ENCODE assay signal across 8 cellular contexts in the genomic region with DNA sequence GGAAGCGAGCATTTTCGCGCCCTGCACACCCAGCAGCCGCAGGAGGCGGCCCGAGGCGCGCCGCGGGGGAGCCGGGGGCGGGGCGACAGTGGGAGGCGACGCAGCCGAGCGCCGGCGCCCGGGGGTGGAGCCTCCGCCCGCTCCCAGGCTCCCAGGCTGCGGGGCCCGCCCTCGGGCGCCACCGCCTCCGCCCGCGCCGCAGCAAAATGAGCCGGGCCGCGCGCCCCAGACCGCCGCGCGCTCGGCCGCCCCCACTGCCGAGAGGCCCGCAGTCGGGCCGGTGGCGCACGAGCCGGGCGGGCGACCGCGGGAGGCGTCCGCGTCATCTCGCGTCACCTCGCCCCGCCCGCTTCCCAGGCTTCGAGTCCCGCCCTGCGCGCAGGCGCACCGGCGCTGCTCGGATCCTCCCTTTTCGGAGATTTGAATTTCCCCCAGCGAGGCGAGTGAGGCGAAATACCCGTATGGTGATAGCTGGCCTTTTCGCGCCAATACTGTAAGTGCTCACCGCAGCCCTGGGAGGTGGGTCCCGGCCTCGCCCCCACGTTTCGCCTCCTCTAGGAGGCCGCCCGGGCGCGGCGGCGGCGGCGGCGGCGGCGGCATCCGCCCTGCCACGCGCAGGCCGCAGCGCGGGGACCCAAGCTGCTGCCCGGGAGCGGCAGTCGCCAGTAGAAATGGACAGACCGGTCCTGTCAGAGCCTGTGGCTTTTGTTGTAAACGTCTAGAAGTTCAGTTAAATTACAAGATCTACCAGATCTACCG. TPM values are rescaled to one million over a fixed set of nuclear protein-coding genes. Genes with fewer than 3 reads are reported as not detected.
A peak's percentile ranks its signal among the peaks of the same experiment; 100 is the strongest.
DNase-seq lines count a peak whose midpoint lies in the region; ATAC-seq and TF ChIP-seq lines count a peak whose summit lies in the region.

A gene with protein sequence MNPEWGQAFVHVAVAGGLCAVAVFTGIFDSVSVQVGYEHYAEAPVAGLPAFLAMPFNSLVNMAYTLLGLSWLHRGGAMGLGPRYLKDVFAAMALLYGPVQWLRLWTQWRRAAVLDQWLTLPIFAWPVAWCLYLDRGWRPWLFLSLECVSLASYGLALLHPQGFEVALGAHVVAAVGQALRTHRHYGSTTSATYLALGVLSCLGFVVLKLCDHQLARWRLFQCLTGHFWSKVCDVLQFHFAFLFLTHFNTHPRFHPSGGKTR (plus strand): TSS at position 387 of the 759 bp plus-strand sequence. CDS start 9,309 bp downstream, outside the sequence.

- ATAC-seq in GM19395 (IDR thresholded peaks at IDR 0.05; ENCODE audit: unreplicated experiment) (peak; percentile 54), HG03521 (IDR thresholded peaks at IDR 0.05; ENCODE audit: unreplicated experiment) (peak; percentile 42), left lobe of liver (peak; percentile 63)

- H3K36me3 Mint-ChIP-seq in activated CD4-positive, alpha-beta T cell treated with anti-CD3 and anti-CD28 coated beads, Interleukin-2, amount 10 ng/mL, durations not matched to agents 24 days and 14 days (ENCODE audit: low read depth), result peaks cover 13% of the 10 kb centered on the region

- H3K27ac ChIP-seq in coronary artery, result peak within 1 kb of the TSS; percentile 99

- H3K4me3 ChIP-seq in coronary artery, result peak within 1 kb of the TSS; percentile 87

- H3K4me3 Mint-ChIP-seq in activated CD4-positive, alpha-beta T cell treated with anti-CD3 and anti-CD28 coated beads, Interleukin-2, amount 10 ng/mL, durations not matched to agents 24 days and 14 days, result peak within 1 kb of the TSS; percentile 98

- H3K9me3 Mint-ChIP-seq in activated CD4-positive, alpha-beta T cell treated with anti-CD3 and anti-CD28 coated beads, Interleukin-2, amount 10 ng/mL, durations not matched to agents 24 days and 14 days, result no peaks in the 10 kb centered on the region

- peak within 1 kb of the TSS; percentile 100 for H3K27ac Mint-ChIP-seq in activated CD4-positive, alpha-beta T cell treated with anti-CD3 and anti-CD28 coated beads, Interleukin-2, amount 10 ng/mL, durations not matched to agents 24 days and 14 days

- intact Hi-C loops in activated CD4-positive, alpha-beta T cell treated with anti-CD3 and anti-CD28 coated beads, Interleukin-2, amount 10 ng/mL, durations not matched to agents 24 days and 14 days (cut with micrococcal nuclease), result loop anchor here (1.0 to 5.0 kb wide), 4 partner anchors 9 to 397 kb away; a partner anchor contains a TSS

- TF ChIP-seq CTCF in coronary artery (IDR thresholded peaks at IDR 0.05), result no peak

- H3K4me1 Mint-ChIP-seq in activated CD4-positive, alpha-beta T cell treated with anti-CD3 and anti-CD28 coated beads, Interleukin-2, amount 10 ng/mL, durations not matched to agents 24 days and 14 days, result peaks cover 23% of the 10 kb centered on the region

- DNase-seq in C1 segment of cervical spinal cord (lab: John Stamatoyannopoulos, UW) (peak in 13 of 14 donors; percentile 44 to 90 (median 78)), NCI-H526 (lab: John Stamatoyannopoulos, UW) (peak; percentile 78 to 95), coronary artery (ENCODE audit: low spot score) (peak; percentile 93), left lobe of liver (ENCODE audit: low spot score) (peak; percentile 86)
- DNase-seq in activated CD4-positive, alpha-beta T cell treated with anti-CD3 and anti-CD28 coated beads, Interleukin-2, amount 10 ng/mL, durations not matched to agents 24 days and 14 days, result peak; percentile 96
- peak; percentile 85 to 86 for DNase-seq in stimulated activated CD4-positive, alpha-beta T cell treated with anti-CD3 and anti-CD28 coated beads, Interleukin-2, amount 100 ng/mL, for 24 hours

- no peaks in the 10 kb centered on the region for H3K27me3 Mint-ChIP-seq in activated CD4-positive, alpha-beta T cell treated with anti-CD3 and anti-CD28 coated beads, Interleukin-2, amount 10 ng/mL, durations not matched to agents 24 days and 14 days

RNA-seq across cellular contexts. Expression of the gene that starts here (rescaled TPM):
- total RNA-seq in activated CD4-positive, alpha-beta T cell treated with anti-CD3 and anti-CD28 coated beads, Interleukin-2, amount 10 ng/mL, durations not matched to agents 24 days and 14 days, result 2.4 and 3.8 TPM in 2 replicates
- total RNA-seq in left lobe of liver, result 11.6 TPM

Comparison
In these comparisons a context has a peak if more than half of its experiments do, and no peak if none do; other contexts are left out.
1. Peak in every context shown above with its lines: DNase-seq, ATAC-seq, H3K4me3 ChIP-seq and H3K27ac ChIP-seq.